1 cellular context compared by ENCODE assay signal in genomic region chr1:211258756-211259595, GRCh38.
A peak's percentile ranks its signal among the peaks of the same experiment; 100 is the strongest.
TF ChIP-seq lines count a peak whose summit lies in the region.

TSS of gene RCOR3 (plus strand) at chr1:211259366. CDS start at chr1:211259561, 195 bp downstream.

TF ChIP-seq in HepG2, 621 proteins besides CTCF, POLR2A, EP300 and RAD21 (continued from another document and continues in another):
- TF ChIP-seq BRF2 (CRISPR knock-in tag; IDR thresholded peaks at IDR 0.05) (peak; percentile 41; the same call in 1 of the 2 replicates), CAMTA2 (CRISPR knock-in tag; IDR thresholded peaks at IDR 0.05; ENCODE audit: borderline replicate concordance) (0 out of 2 replicates have a peak, but pooled peaks have one; percentile 9), RBM39 (IDR thresholded peaks at IDR 0.05; ENCODE audit: low read depth, low read length, poor library complexity, severe bottlenecking) (peak; percentile 81), IKZF4 (CRISPR knock-in tag; IDR thresholded peaks at IDR 0.05; ENCODE audit: borderline replicate concordance, low read depth, not compliant biosample characterization) (peak; percentile 34), THAP8 (CRISPR knock-in tag; IDR thresholded peaks at IDR 0.05; ENCODE audit: borderline replicate concordance) (peak; percentile 69; the same call in 1 of the 2 replicates), MIER2 (CRISPR knock-in tag; IDR thresholded peaks at IDR 0.05) (no peak; the same call in 1 of the 2 replicates), ATF4 (CRISPR knock-in tag; IDR thresholded peaks at IDR 0.05) (no peak), ZNF644 (CRISPR knock-in tag; IDR thresholded peaks at IDR 0.05; ENCODE audit: low read depth) (no peak), ZNF792 (CRISPR knock-in tag; IDR thresholded peaks at IDR 0.05) (peak; percentile 90), ZNF839 (CRISPR knock-in tag; IDR thresholded peaks at IDR 0.05; ENCODE audit: borderline replicate concordance) (no peak), CEBPG (CRISPR knock-in tag; IDR thresholded peaks at IDR 0.05) (no peak), RFXAP (CRISPR knock-in tag; IDR thresholded peaks at IDR 0.05; ENCODE audit: borderline replicate concordance) (no peak; the same call in 1 of the 2 replicates), USF2 (IDR thresholded peaks at IDR 0.05; ENCODE audit: low read depth, low read length) (no peak), USF2 (CRISPR knock-in tag; IDR thresholded peaks at IDR 0.05; ENCODE audit: borderline replicate concordance) (no peak; the same call in 1 of the 2 replicates), MBD4 (IDR thresholded peaks at IDR 0.05; ENCODE audit: borderline replicate concordance, low read length) (no peak), HMG20A (CRISPR knock-in tag; IDR thresholded peaks at IDR 0.05; ENCODE audit: borderline replicate concordance) (peak; percentile 45; the same call in 1 of the 2 replicates), PHF21A (CRISPR knock-in tag; IDR thresholded peaks at IDR 0.05) (peak; percentile 85), ZNF550 (CRISPR knock-in tag; IDR thresholded peaks at IDR 0.05; ENCODE audit: borderline replicate concordance) (no peak), ZSCAN29 (CRISPR knock-in tag; conservative IDR thresholded peaks at IDR 0.05) (0 out of 2 replicates have a peak, but pooled peaks have one; percentile 48), ZNF513 (CRISPR knock-in tag; conservative IDR thresholded peaks at IDR 0.05) (no peak), NCOA5 (CRISPR knock-in tag; IDR thresholded peaks at IDR 0.05) (no peak), ZBTB40 (IDR thresholded peaks at IDR 0.05) (no peak), ZBTB40 (CRISPR knock-in tag; IDR thresholded peaks at IDR 0.05) (peak; percentile 86; the same call in 1 of the 2 replicates), ZNF614 (CRISPR knock-in tag; IDR thresholded peaks at IDR 0.05; ENCODE audit: borderline replicate concordance) (peak; percentile 56; the same call in 1 of the 2 replicates), ZBTB44 (CRISPR knock-in tag; IDR thresholded peaks at IDR 0.05) (peak; percentile 86), PAX8 (CRISPR knock-in tag; IDR thresholded peaks at IDR 0.05; ENCODE audit: borderline replicate concordance) (no peak), HHEX (CRISPR knock-in tag; IDR thresholded peaks at IDR 0.05) (no peak), SMARCE1 (IDR thresholded peaks at IDR 0.05; ENCODE audit: borderline replicate concordance) (no peak), GRHL1 (CRISPR knock-in tag; conservative IDR thresholded peaks at IDR 0.05) (no peak), TEAD3 (CRISPR knock-in tag; optimal IDR thresholded peaks at IDR 0.05; ENCODE audit: borderline replicate concordance) (peak; percentile 77), ZXDC (CRISPR knock-in tag; IDR thresholded peaks at IDR 0.05) (peak; percentile 59; the same call in 1 of the 2 replicates), MAZ (IDR thresholded peaks at IDR 0.05; ENCODE audit: borderline replicate concordance, low read depth, low read length) (peak; percentile 61; the same call in 1 of the 2 replicates), MAZ (CRISPR knock-in tag; IDR thresholded peaks at IDR 0.05; ENCODE audit: low read depth) (peak; percentile 96), HOXA5 (CRISPR knock-in tag; IDR thresholded peaks at IDR 0.05) (peak; percentile 75; the same call in 1 of the 2 replicates), RARA (CRISPR knock-in tag; IDR thresholded peaks at IDR 0.05) (peak; percentile 70), ZNF567 (CRISPR knock-in tag; IDR thresholded peaks at IDR 0.05; ENCODE audit: borderline replicate concordance) (no peak)
